2 cellular contexts compared by ENCODE assay signal in the genomic region with DNA sequence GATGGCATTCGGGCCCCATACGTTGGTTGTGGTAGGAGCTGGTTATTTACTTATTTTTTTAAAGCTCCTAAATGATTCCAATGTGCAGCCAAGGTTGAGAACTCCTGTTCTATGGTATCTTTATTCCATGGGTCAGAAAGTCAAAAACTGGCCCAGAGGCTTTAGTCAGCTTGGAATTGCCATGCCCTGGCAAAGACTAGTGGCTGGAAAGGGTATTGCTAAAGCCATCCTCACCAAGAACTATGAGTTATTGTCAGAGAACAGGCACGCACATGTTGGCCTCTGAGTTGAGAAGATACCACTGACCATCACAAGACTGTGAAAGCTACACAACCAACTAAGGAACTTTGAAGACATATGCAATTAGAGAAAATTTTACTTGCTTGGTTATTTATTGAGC.
TF ChIP-seq lines count a peak whose summit lies in the region.

No MANE protein-coding gene starts in this region.

TF ChIP-seq in WTC11, 78 proteins besides CTCF, POLR2A, EP300 and RAD21 (continued from another document):
- no peak for TF ChIP-seq TCF7 (CRISPR knock-in tag; IDR thresholded peaks at IDR 0.05; ENCODE audit: low read depth)
- no peak for TF ChIP-seq TP53 (CRISPR knock-in tag; IDR thresholded peaks at IDR 0.05)
- no peak for TF ChIP-seq FOXJ3 (CRISPR knock-in tag; IDR thresholded peaks at IDR 0.05; ENCODE audit: borderline replicate concordance)
- no peak for TF ChIP-seq JUN (CRISPR knock-in tag; IDR thresholded peaks at IDR 0.05)
- TF ChIP-seq FOXP1 (CRISPR knock-in tag; IDR thresholded peaks at IDR 0.05; ENCODE audit: borderline replicate concordance), result no peak
- TF ChIP-seq, protein P1, sequence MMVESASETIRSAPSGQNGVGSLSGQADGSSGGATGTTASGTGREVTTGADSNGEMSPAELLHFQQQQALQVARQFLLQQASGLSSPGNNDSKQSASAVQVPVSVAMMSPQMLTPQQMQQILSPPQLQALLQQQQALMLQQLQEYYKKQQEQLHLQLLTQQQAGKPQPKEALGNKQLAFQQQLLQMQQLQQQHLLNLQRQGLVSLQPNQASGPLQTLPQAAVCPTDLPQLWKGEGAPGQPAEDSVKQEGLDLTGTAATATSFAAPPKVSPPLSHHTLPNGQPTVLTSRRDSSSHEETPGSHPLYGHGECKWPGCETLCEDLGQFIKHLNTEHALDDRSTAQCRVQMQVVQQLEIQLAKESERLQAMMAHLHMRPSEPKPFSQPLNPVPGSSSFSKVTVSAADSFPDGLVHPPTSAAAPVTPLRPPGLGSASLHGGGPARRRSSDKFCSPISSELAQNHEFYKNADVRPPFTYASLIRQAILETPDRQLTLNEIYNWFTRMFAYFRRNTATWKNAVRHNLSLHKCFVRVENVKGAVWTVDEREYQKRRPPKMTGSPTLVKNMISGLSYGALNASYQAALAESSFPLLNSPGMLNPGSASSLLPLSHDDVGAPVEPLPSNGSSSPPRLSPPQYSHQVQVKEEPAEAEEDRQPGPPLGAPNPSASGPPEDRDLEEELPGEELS (CRISPR knock-in tag; IDR thresholded peaks at IDR 0.05), result no peak

TF ChIP-seq in liver, 16 proteins besides CTCF, POLR2A, EP300 and RAD21 (continued from another document):
- TF ChIP-seq ZBTB33 (IDR thresholded peaks at IDR 0.05), result no peak
- no peak for TF ChIP-seq YY1 (IDR thresholded peaks at IDR 0.05)
- TF ChIP-seq ATF3 (IDR thresholded peaks at IDR 0.05), result no peak
- no peak for TF ChIP-seq JUND (IDR thresholded peaks at IDR 0.05)
- no peak for TF ChIP-seq NR2F2 (IDR thresholded peaks at IDR 0.05)
- no peak for TF ChIP-seq HNF4A (conservative IDR thresholded peaks at IDR 0.05)
- no peak for TF ChIP-seq EGR1 (IDR thresholded peaks at IDR 0.05; ENCODE audit: low read depth in 2 of 2)
- no peak for TF ChIP-seq FOXA2 (IDR thresholded peaks at IDR 0.05)
